ENCODE assay signal across 8 cellular contexts in the genomic region with DNA sequence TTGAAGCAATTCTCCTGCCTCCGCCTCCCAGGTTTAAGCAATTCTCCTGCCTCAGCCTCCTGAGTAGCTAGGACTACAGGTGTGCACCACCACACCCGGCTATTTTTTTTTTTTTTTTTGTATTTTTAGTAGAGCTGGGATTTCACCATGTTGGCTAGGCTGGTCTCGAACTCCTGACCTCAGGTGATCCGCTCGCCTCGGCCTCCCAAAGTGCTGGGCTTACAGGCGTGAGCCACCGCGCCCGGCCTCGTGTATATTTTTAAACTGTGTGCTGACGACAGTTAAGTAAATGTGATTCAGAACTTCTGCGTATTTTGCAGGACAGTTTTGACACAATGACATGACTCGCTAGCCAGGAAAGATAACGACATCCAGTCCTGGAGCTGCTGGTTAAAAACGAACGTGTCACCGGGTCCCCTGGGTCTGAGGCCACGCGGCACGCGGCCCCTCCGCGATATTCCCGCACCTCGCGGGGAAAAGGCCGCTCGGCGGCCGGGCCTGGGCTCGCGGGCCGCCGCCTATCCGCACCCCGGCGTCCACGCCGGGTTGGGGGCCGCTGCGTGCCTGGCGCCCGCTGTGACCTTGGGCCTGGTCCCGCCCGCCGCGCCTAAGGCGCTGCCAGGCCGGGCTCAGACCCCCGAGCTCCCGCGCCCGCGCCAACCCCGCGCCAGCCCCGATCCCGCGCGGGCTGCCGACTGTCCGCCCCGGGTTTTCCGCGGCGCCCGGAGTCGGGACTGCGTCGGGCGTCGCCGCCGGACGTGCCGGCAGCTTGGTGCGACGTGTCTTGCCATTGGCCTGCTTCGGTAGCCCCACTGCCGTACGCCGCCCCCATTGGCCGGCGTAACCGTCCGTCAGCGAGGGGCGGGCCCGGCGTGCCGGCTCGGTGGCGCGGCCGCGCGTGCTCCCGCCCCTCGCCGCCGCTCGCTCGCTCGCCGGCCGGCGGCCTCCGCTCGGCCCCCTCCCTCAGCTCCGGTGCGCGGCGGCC. TPM values are rescaled to one million over a fixed set of nuclear protein-coding genes. Genes with fewer than 3 reads are reported as not detected.
DNase-seq lines count a peak whose midpoint lies in the region; ATAC-seq and TF ChIP-seq lines count a peak whose summit lies in the region.

A gene (plus strand): TSS at position 907 of the 985 bp plus-strand sequence. CDS start 157 bp downstream, outside the sequence.

- H3K27me3 Mint-ChIP-seq in CD4-positive, alpha-beta T cell: no peaks in the 10 kb centered on the region

- CTCF ChIA-PET in CD4-positive, alpha-beta T cell (lab: Charles Lee): interaction anchor here (0.9 to 1.3 kb wide), 4 partner anchors 32 to 488 kb away, joined by 3 to 4 read pairs (median 3); a partner anchor contains a TSS

- intact Hi-C loops in CD4-positive, alpha-beta T cell (cut with DNase I, micrococcal nuclease): loop anchor here (1.0 to 2.0 kb wide), 5 partner anchors 22 to 101 kb away; a partner anchor contains a TSS
- intact Hi-C loops in lower lobe of right lung (cut with DNase I): no loop called here

- POLR2A ChIA-PET in CD4-positive, alpha-beta T cell (lab: Charles Lee): interaction anchor here (0.7 to 2.8 kb wide), 19 partner anchors 10 to 542 kb away, joined by 3 to 22 read pairs (median 4); a partner anchor contains a TSS

- 6 to 7% methylated on average over 113 to 114 of the region's 114 CpGs for WGBS in ectodermal cell, 2 experiments

- H3K4me3 ChIP-seq in ectodermal cell (ENCODE audit: insufficient read depth, low read depth, low read length) (peak within 1 kb of the TSS; percentile 66), lower lobe of right lung (peak within 1 kb of the TSS; percentile 87)

- DNase-seq in CD4-positive, alpha-beta T cell: peak; percentile 84 to 97 (median 92)
- peak; percentile 83 for DNase-seq in NK-92 treated with Interleukin-12 subunit alpha and Interleukin-12 subunit beta, amount 100 ng/mL, for 24 hours (lab: John Stamatoyannopoulos, UW)
- DNase-seq in activated CD8-positive, alpha-beta memory T cell treated with anti-CD3 and anti-CD28 coated beads for 1 hour (ENCODE audit: extremely low read depth in 1 of 2, low read depth in 1 of 2): peak; percentile 72 to 91
- DNase-seq in lower lobe of right lung: peak; percentile 94
- peak; percentile 88 to 90 for DNase-seq in stimulated activated CD4-positive, alpha-beta T cell treated with anti-CD3 and anti-CD28 coated beads, Interleukin-4, amount 100 ng/mL, for 48 hours (ENCODE audit: low read depth in 2 of 2)

- no peaks in the 10 kb centered on the region for H3K4me1 ChIP-seq in ectodermal cell (ENCODE audit: control insufficient read depth, insufficient read depth, low read length)
- peaks cover 39% of the 10 kb centered on the region for H3K4me1 ChIP-seq in lower lobe of right lung

- H3K27me3 ChIP-seq in CD4-positive, alpha-beta T cell (ENCODE audit: control insufficient read depth, insufficient read depth, low read length): no peaks in the 10 kb centered on the region
- no peaks in the 10 kb centered on the region for H3K27me3 ChIP-seq in ectodermal cell (ENCODE audit: control insufficient read depth, insufficient read depth, low read length, poor library complexity, severe bottlenecking)
- no peaks in the 10 kb centered on the region for H3K27me3 ChIP-seq in lower lobe of right lung (ENCODE audit: low read depth)

- H3K27ac Mint-ChIP-seq in CD4-positive, alpha-beta T cell: peak within 1 kb of the TSS; percentile 84

- H3K9me3 Mint-ChIP-seq in CD4-positive, alpha-beta T cell: no peaks in the 10 kb centered on the region

- H3K4me3 Mint-ChIP-seq in CD4-positive, alpha-beta T cell: peak within 1 kb of the TSS; percentile 88

- peaks cover 9% of the 10 kb centered on the region for H3K36me3 Mint-ChIP-seq in CD4-positive, alpha-beta T cell (ENCODE audit: low read depth)

- peaks cover 25% of the 10 kb centered on the region for H3K4me1 Mint-ChIP-seq in CD4-positive, alpha-beta T cell (ENCODE audit: low read depth)

- H3K9me3 ChIP-seq in CD4-positive, alpha-beta T cell (ENCODE audit: control insufficient read depth, low read length): no peaks in the 10 kb centered on the region
- H3K9me3 ChIP-seq in ectodermal cell (ENCODE audit: control insufficient read depth, low read length) (no peaks in the 10 kb centered on the region), lower lobe of right lung (no peaks in the 10 kb centered on the region)

- ATAC-seq in CD4-positive, alpha-beta T cell (ENCODE audit: poor library complexity): peak; percentile 98
- peak; percentile 88 for ATAC-seq in GM19438 (IDR thresholded peaks at IDR 0.05; ENCODE audit: low read depth, unreplicated experiment)
- ATAC-seq in HG03571 (IDR thresholded peaks at IDR 0.05; ENCODE audit: unreplicated experiment): peak; percentile 81
- ATAC-seq in lower lobe of right lung: peak; percentile 98 to 99

- TF ChIP-seq CTCF in CD4-positive, alpha-beta T cell (IDR thresholded peaks at IDR 0.05): no peak
- no peak for TF ChIP-seq CTCF in lower lobe of right lung (IDR thresholded peaks at IDR 0.05)

- H3K36me3 ChIP-seq in ectodermal cell (ENCODE audit: control insufficient read depth, insufficient read depth, low read length) (no peaks in the 10 kb centered on the region), lower lobe of right lung (no peaks in the 10 kb centered on the region)

- peak within 1 kb of the TSS; percentile 50 for H3K27ac ChIP-seq in CD4-positive, alpha-beta T cell (ENCODE audit: low read depth, low read length)
- H3K27ac ChIP-seq in ectodermal cell (ENCODE audit: insufficient read depth, low read depth, low read length, poor library complexity, severe bottlenecking) (peak within 1 kb of the TSS; percentile 50), lower lobe of right lung (peak within 1 kb of the TSS; percentile 95)

RNA-seq across cellular contexts. Expression of the gene that starts here (rescaled TPM):
- total RNA-seq in CD4-positive, alpha-beta T cell: 10 to 100 TPM; 32.5 to 33.7 TPM
- 60.9 TPM for polyA plus RNA-seq in ectodermal cell (2013, experiment 1 of 4)
- 59.8 TPM for polyA plus RNA-seq in ectodermal cell (2013, experiment 2 of 4)
- polyA plus RNA-seq in ectodermal cell (2013, experiment 3 of 4): 40.7 TPM
- polyA plus RNA-seq in ectodermal cell (2013, experiment 4 of 4): 45.0 TPM
- total RNA-seq in lower lobe of right lung: 60.1 TPM

Comparison
In these comparisons a context has a peak if more than half of its experiments do, and no peak if none do; other contexts are left out.
1. Peak in every context shown above with its lines: DNase-seq, ATAC-seq, H3K4me3 ChIP-seq and H3K27ac ChIP-seq.